Comparison of ENCODE assay signal across 8 cellular contexts in genomic region chr9:109012009-109012875, GRCh38. TPM values are rescaled to one million over a fixed set of nuclear protein-coding genes. Genes with fewer than 3 reads are reported as not detected.
DNase-seq lines count a peak whose midpoint lies in the region; ATAC-seq and TF ChIP-seq lines count a peak whose summit lies in the region.

No MANE protein-coding gene starts in this region.

- H3K4me1 Mint-ChIP-seq in T-helper 17 cell (peaks cover 17% of the 10 kb centered on the region), brain (peaks cover 38% of the 10 kb centered on the region)

- H3K27me3 Mint-ChIP-seq in T-helper 17 cell (no peaks in the 10 kb centered on the region), brain (peaks cover 4% of the 10 kb centered on the region)

- H3K9me3 ChIP-seq in KOPT-K1 (ENCODE audit: insufficient read depth, low read length, poor library complexity, severe bottlenecking) (no peaks in the 10 kb centered on the region), T-helper 17 cell (ENCODE audit: control insufficient read depth, low read length, poor library complexity, severe bottlenecking) (no peaks in the 10 kb centered on the region), iPS-15b (ENCODE audit: control insufficient read depth, insufficient read depth, low read length) (no peaks in the 10 kb centered on the region), gastrocnemius medialis (no peaks in the 10 kb centered on the region)

- H3K27ac ChIP-seq in KOPT-K1 (ENCODE audit: low read depth, low read length, poor library complexity, severe bottlenecking) = peak overlapping the region; percentile 66
- peak overlapping the region; percentile 92 to 96 (median 93) for H3K27ac ChIP-seq in gastrocnemius medialis

- ATAC-seq in GM21723 (IDR thresholded peaks at IDR 0.05; ENCODE audit: unreplicated experiment) (peak; percentile 33), T-helper 17 cell (peak; percentile 4), gastrocnemius medialis (peak; percentile 51 to 55), HG03108 (IDR thresholded peaks at IDR 0.05; ENCODE audit: unreplicated experiment) (no peak)

- H3K27ac Mint-ChIP-seq in T-helper 17 cell (peak overlapping the region; percentile 76), brain (peak overlapping the region; percentile 87 to 98 (median 93))

- no peaks in the 10 kb centered on the region for H3K36me3 Mint-ChIP-seq in T-helper 17 cell (ENCODE audit: low read depth)
- peaks cover 4% of the 10 kb centered on the region for H3K36me3 Mint-ChIP-seq in brain

- in situ Hi-C loops in gastrocnemius medialis (cut with MboI; ENCODE audit: low sequenced_read_pairs in 4 of 4) = loop anchor here in 1 of 4 donors (10.0 kb wide), 1 partner anchor 113 kb away; no protein-coding TSS in a partner anchor

- peak; percentile 10 for DNase-seq in DMS53 treated with DMSO at 0.1 percent for 48 hours (lab: John Stamatoyannopoulos, UW; ENCODE audit: unreplicated experiment)
- peak in 1 of 3 donors; percentile 33 for DNase-seq in T-helper 17 cell
- DNase-seq in gastrocnemius medialis = peak; percentile 38 to 51

- peak overlapping the region; percentile 98 for H3K4me3 Mint-ChIP-seq in T-helper 17 cell
- peak overlapping the region; percentile 94 to 98 (median 96) for H3K4me3 Mint-ChIP-seq in brain

- TF ChIP-seq CTCF in brain (conservative IDR thresholded peaks at IDR 0.05) (no peak), gastrocnemius medialis (IDR thresholded peaks at IDR 0.05 in 4 of 5, conservative IDR thresholded peaks at IDR 0.05 in 1 of 5) (no peak)

- H3K4me3 ChIP-seq in iPS-15b (ENCODE audit: low read depth, low read length) (peak overlapping the region; percentile 84), gastrocnemius medialis (peak overlapping the region; percentile 78 to 96 (median 89))

- peak overlapping the region; percentile 3 for H3K9ac ChIP-seq in iPS-15b (ENCODE audit: low read depth, low read length)

- H3K9me3 Mint-ChIP-seq in brain = peaks cover 0 to 6% (median 0%) of the 10 kb centered on the region in 5 experiments

- intact Hi-C loops in gastrocnemius medialis (cut with DNase I; ENCODE audit: low total_unique reads) = loop anchor here (2.0 to 5.0 kb wide), 3 partner anchors 77 to 107 kb away; partner anchors contain the start of genes ABITRAM, ELP1 and TMEM245

- H3K36me3 ChIP-seq in KOPT-K1 (ENCODE audit: insufficient read depth, low read length) (peaks cover 7% of the 10 kb centered on the region; the same call in 1 of the 2 replicates), iPS-15b (ENCODE audit: control insufficient read depth, insufficient read depth, low read length) (no peaks in the 10 kb centered on the region), gastrocnemius medialis (no peaks in the 10 kb centered on the region)

- H3K4me1 ChIP-seq in iPS-15b (ENCODE audit: control insufficient read depth, insufficient read depth, low read length) (peaks cover 12% of the 10 kb centered on the region), gastrocnemius medialis (peaks cover 32 to 34% of the 10 kb centered on the region in 2 donors)

- TF ChIP-seq POLR2A in gastrocnemius medialis (IDR thresholded peaks at IDR 0.05) = peak; percentile 8 to 59

- H3K27me3 ChIP-seq in iPS-15b (ENCODE audit: control insufficient read depth, insufficient read depth, low read length) (peaks cover 18% of the 10 kb centered on the region), gastrocnemius medialis (no peaks in the 10 kb centered on the region)

RNA-seq across cellular contexts. Expression of gene CTNNAL1, which starts 1.1 kb away (rescaled TPM):
- total RNA-seq in T-helper 17 cell (1 to 10 TPM; 3.1 to 9.6 TPM), gastrocnemius medialis (10 to 100 TPM; 17.8 to 75.4 (median 44.8) TPM)
- polyA plus RNA-seq in brain (ENCODE audit: insufficient read depth, low read depth, low replicate concordance) = 24.0 TPM
